20 cellular contexts compared by ENCODE assay signal in genomic region chr19:4505570-4506448, GRCh38. TPM values are rescaled to one million over a fixed set of nuclear protein-coding genes. Genes with fewer than 3 reads are reported as not detected.
DNase-seq lines count a peak whose midpoint lies in the region; ATAC-seq and TF ChIP-seq lines count a peak whose summit lies in the region.
"Had no signal": no experiment of that assay in that cellular context is flagged by ENCODE, and none has a peak within 500 bp of the region (broad histone marks: within the 10 kb centered on the region; RNA-seq: fewer than 3 reads in every experiment).

No MANE protein-coding gene starts in this region.

- H4K20me1 ChIP-seq in neural progenitor cell (ENCODE audit: low read depth): peaks cover 22% of the 10 kb centered on the region

- in situ Hi-C loops in ACHN (cut with HindIII; ENCODE audit: low pct_ligation_motif_present, low pct_unique_long_range_greater_than_20kb, low sequenced_read_pairs): no loop called here

- H3K27ac Mint-ChIP-seq in stimulated activated naive CD8-positive, alpha-beta T cell treated with anti-CD3 and anti-CD28 coated beads, Interleukin-15, amount 100 ng/mL, for 72 hours: peak overlapping the region in 1 of 2 donors; percentile 61
- peak overlapping the region; percentile 67 for H3K27ac Mint-ChIP-seq in activated naive CD8-positive, alpha-beta T cell treated with anti-CD3 and anti-CD28 coated beads, Interleukin-2, amount 10 ng/mL, durations not matched to agents 7 days and 5 days
- peak overlapping the region; percentile 50 for H3K27ac Mint-ChIP-seq in neural progenitor cell
- H3K27ac Mint-ChIP-seq: memory B cell; stimulated activated memory B cell treated with anti-CD40 and anti-IgM and Interleukin-4, amounts not matched to agents 10 μg/mL and 1 μg/mL and 100 μg/mL, for 72 hours; T-cell had no signal

- H3K9me3 Mint-ChIP-seq in stimulated activated naive CD8-positive, alpha-beta T cell treated with anti-CD3 and anti-CD28 coated beads, Interleukin-15, amount 100 ng/mL, for 72 hours: no peaks in the 10 kb centered on the region
- no peaks in the 10 kb centered on the region for H3K9me3 Mint-ChIP-seq in activated naive CD8-positive, alpha-beta T cell treated with anti-CD3 and anti-CD28 coated beads, Interleukin-2, amount 10 ng/mL, durations not matched to agents 7 days and 5 days
- H3K9me3 Mint-ChIP-seq in neural progenitor cell: no peaks in the 10 kb centered on the region
- H3K9me3 Mint-ChIP-seq: T-cell had no signal

- no peak overlapping the region for H3K4me2 ChIP-seq in neural progenitor cell

- no peak overlapping the region for H3K27ac ChIP-seq in neural progenitor cell
- H3K27ac ChIP-seq: esophagus squamous epithelium, pancreas had no signal

- no peaks in the 10 kb centered on the region for H3K36me3 ChIP-seq in neural progenitor cell
- H3K36me3 ChIP-seq: transverse colon had no signal

- ATAC-seq in stimulated activated naive CD8-positive, alpha-beta T cell treated with anti-CD3 and anti-CD28 coated beads, Interleukin-15, Interleukin-2, amounts not matched to agents 100 U/mL and 50 U/mL, for 24 hours: peak; percentile 15
- no peak for ATAC-seq in stimulated activated naive CD8-positive, alpha-beta T cell treated with anti-CD3 and anti-CD28 coated beads, Interleukin-15, amount 100 ng/mL, for 72 hours
- no peak for ATAC-seq in activated naive CD8-positive, alpha-beta T cell treated with anti-CD3 and anti-CD28 coated beads, Interleukin-2, amount 10 ng/mL, durations not matched to agents 7 days and 5 days (ENCODE audit: low read depth)
- no peak for ATAC-seq in GM18873 (IDR thresholded peaks at IDR 0.05; ENCODE audit: low FRiP score, unreplicated experiment)
- ATAC-seq: stimulated activated memory B cell treated with anti-CD40 and anti-IgM and Interleukin-4, amounts not matched to agents 10 μg/mL and 1 μg/mL and 100 μg/mL, for 72 hours; T-cell had no signal

- no peaks in the 10 kb centered on the region for H3K79me2 ChIP-seq in neural progenitor cell (ENCODE audit: low read depth)

- TF ChIP-seq CTCF in neural progenitor cell (IDR thresholded peaks at IDR 0.05): no peak

- H3K4me3 Mint-ChIP-seq in stimulated activated naive CD8-positive, alpha-beta T cell treated with anti-CD3 and anti-CD28 coated beads, Interleukin-15, amount 100 ng/mL, for 72 hours: no peak overlapping the region
- H3K4me3 Mint-ChIP-seq in activated naive CD8-positive, alpha-beta T cell treated with anti-CD3 and anti-CD28 coated beads, Interleukin-2, amount 10 ng/mL, durations not matched to agents 7 days and 5 days: no peak overlapping the region
- H3K4me3 Mint-ChIP-seq in neural progenitor cell: peak overlapping the region; percentile 30
- H3K4me3 Mint-ChIP-seq: memory B cell; stimulated activated memory B cell treated with anti-CD40 and anti-IgM and Interleukin-4, amounts not matched to agents 10 μg/mL and 1 μg/mL and 100 μg/mL, for 72 hours; T-cell had no signal

- H3K4me1 ChIP-seq in neural progenitor cell: peaks cover 11% of the 10 kb centered on the region
- H3K4me1 ChIP-seq: esophagus squamous epithelium, pancreas, transverse colon had no signal

- H3K27me3 Mint-ChIP-seq in stimulated activated naive CD8-positive, alpha-beta T cell treated with anti-CD3 and anti-CD28 coated beads, Interleukin-15, amount 100 ng/mL, for 72 hours: no peaks in the 10 kb centered on the region
- no peaks in the 10 kb centered on the region for H3K27me3 Mint-ChIP-seq in activated naive CD8-positive, alpha-beta T cell treated with anti-CD3 and anti-CD28 coated beads, Interleukin-2, amount 10 ng/mL, durations not matched to agents 7 days and 5 days
- H3K27me3 Mint-ChIP-seq in neural progenitor cell (ENCODE audit: insufficient read depth, low read depth): peaks cover 15% of the 10 kb centered on the region
- H3K27me3 Mint-ChIP-seq: memory B cell; naive B cell; stimulated activated memory B cell treated with anti-CD40 and anti-IgM and Interleukin-4, amounts not matched to agents 10 μg/mL and 1 μg/mL and 100 μg/mL, for 72 hours; T-cell had no signal

- H3K4me3 ChIP-seq in neural progenitor cell: no peak overlapping the region
- H3K4me3 ChIP-seq: esophagus squamous epithelium, pancreas, transverse colon had no signal

- no peaks in the 10 kb centered on the region for H3F3A ChIP-seq in neural progenitor cell (ENCODE audit: low read depth)

- POLR2A ChIA-PET in activated naive CD8-positive, alpha-beta T cell treated with anti-CD3 and anti-CD28 coated beads, Interleukin-2, amount 10 ng/mL, durations not matched to agents 7 days and 5 days (lab: Charles Lee): no interaction called here

- H2AFZ ChIP-seq in neural progenitor cell (replicated peaks): no peak overlapping the region

- H3K36me3 Mint-ChIP-seq in activated naive CD8-positive, alpha-beta T cell treated with anti-CD3 and anti-CD28 coated beads, Interleukin-2, amount 10 ng/mL, durations not matched to agents 7 days and 5 days: peaks cover 4% of the 10 kb centered on the region
- H3K36me3 Mint-ChIP-seq in neural progenitor cell: peaks cover 9% of the 10 kb centered on the region

- H3K9me3 ChIP-seq in neural progenitor cell (ENCODE audit: low read depth): no peaks in the 10 kb centered on the region
- H3K9me3 ChIP-seq: esophagus squamous epithelium, pancreas, transverse colon had no signal

- no peak for DNase-seq in stimulated activated naive CD8-positive, alpha-beta T cell treated with anti-CD3 and anti-CD28 coated beads, Interleukin-15, Interleukin-2, amounts not matched to agents 100 U/mL and 50 U/mL, for 24 hours
- DNase-seq in stimulated activated naive CD8-positive, alpha-beta T cell treated with anti-CD3 and anti-CD28 coated beads, Interleukin-15, amount 100 ng/mL, for 72 hours: no peak
- no peak for DNase-seq in activated naive CD8-positive, alpha-beta T cell treated with anti-CD3 and anti-CD28 coated beads, Interleukin-2, amount 10 ng/mL, durations not matched to agents 7 days and 5 days
- DNase-seq in neural progenitor cell (ENCODE audit: low spot score) (no peak), LoVo (ENCODE audit: low spot score) (no peak), ACHN (no peak)
- DNase-seq: activated effector memory CD4-positive, alpha-beta T cell treated with anti-CD3 and anti-CD28 coated beads, Interleukin-2, amount 50 U/mL, for 16 hours; anterior cingulate cortex; COR-L47; esophagus squamous epithelium; naive B cell; NCI-H1105; NCI-H2029 treated with DMSO at 0.1 percent for 48 hours; NCI-H345; T-cell; transverse colon had no signal

- H3K27me3 ChIP-seq in neural progenitor cell: no peaks in the 10 kb centered on the region
- H3K27me3 ChIP-seq: esophagus squamous epithelium, pancreas, transverse colon had no signal

- H3K4me1 Mint-ChIP-seq in stimulated activated naive CD8-positive, alpha-beta T cell treated with anti-CD3 and anti-CD28 coated beads, Interleukin-15, amount 100 ng/mL, for 72 hours: peaks cover 10% of the 10 kb centered on the region
- peaks cover 12% of the 10 kb centered on the region for H3K4me1 Mint-ChIP-seq in activated naive CD8-positive, alpha-beta T cell treated with anti-CD3 and anti-CD28 coated beads, Interleukin-2, amount 10 ng/mL, durations not matched to agents 7 days and 5 days
- H3K4me1 Mint-ChIP-seq in neural progenitor cell: no peaks in the 10 kb centered on the region
- H3K4me1 Mint-ChIP-seq: stimulated activated memory B cell treated with anti-CD40 and anti-IgM and Interleukin-4, amounts not matched to agents 10 μg/mL and 1 μg/mL and 100 μg/mL, for 72 hours; T-cell had no signal

- H3K9ac ChIP-seq in neural progenitor cell: no peak overlapping the region

RNA-seq across cellular contexts. Expression of gene PLIN4, which starts 12.5 kb away (rescaled TPM):
- total RNA-seq in activated naive CD8-positive, alpha-beta T cell treated with anti-CD3 and anti-CD28 coated beads, Interleukin-2, amount 10 ng/mL, durations not matched to agents 7 days and 5 days: under 1 TPM; 0.06 to 0.11 TPM
- total RNA-seq in neural progenitor cell (ENCODE audit: low replicate concordance): 0.15 TPM in 1 of 2 replicates, not detected in the other

RNA-seq across cellular contexts. Expression of gene PLIN5, which starts 29.2 kb away (rescaled TPM):
- total RNA-seq in activated naive CD8-positive, alpha-beta T cell treated with anti-CD3 and anti-CD28 coated beads, Interleukin-2, amount 10 ng/mL, durations not matched to agents 7 days and 5 days: 1 to 10 TPM in 1 of 2 experiments, under 1 TPM in 1; 0.37 to 1.1 TPM
- total RNA-seq in neural progenitor cell (ENCODE audit: low replicate concordance): 1.2 and 5.1 TPM in 2 replicates

RNA-seq across cellular contexts. Expression of gene HDGFL2, which starts 33.7 kb away (rescaled TPM):
- 10 to 100 TPM; 56.5 to 58.0 TPM for total RNA-seq in activated naive CD8-positive, alpha-beta T cell treated with anti-CD3 and anti-CD28 coated beads, Interleukin-2, amount 10 ng/mL, durations not matched to agents 7 days and 5 days
- total RNA-seq in neural progenitor cell (ENCODE audit: low replicate concordance): 36.0 and 166 TPM in 2 replicates

RNA-seq across cellular contexts. Expression of gene LRG1, which starts 34.0 kb away (rescaled TPM):
- total RNA-seq in activated naive CD8-positive, alpha-beta T cell treated with anti-CD3 and anti-CD28 coated beads, Interleukin-2, amount 10 ng/mL, durations not matched to agents 7 days and 5 days: not detected
- total RNA-seq in neural progenitor cell (ENCODE audit: low replicate concordance): 0.19 TPM in 1 of 2 replicates, not detected in the other

RNA-seq across cellular contexts. Expression of gene UBXN6, which starts 48.2 kb away (rescaled TPM):
- total RNA-seq in activated naive CD8-positive, alpha-beta T cell treated with anti-CD3 and anti-CD28 coated beads, Interleukin-2, amount 10 ng/mL, durations not matched to agents 7 days and 5 days: 10 to 100 TPM; 50.0 to 56.7 TPM
- 24.9 and 42.7 TPM in 2 replicates for total RNA-seq in neural progenitor cell (ENCODE audit: low replicate concordance)
